ENCODE assay signal across 17 cellular contexts in the genomic region with DNA sequence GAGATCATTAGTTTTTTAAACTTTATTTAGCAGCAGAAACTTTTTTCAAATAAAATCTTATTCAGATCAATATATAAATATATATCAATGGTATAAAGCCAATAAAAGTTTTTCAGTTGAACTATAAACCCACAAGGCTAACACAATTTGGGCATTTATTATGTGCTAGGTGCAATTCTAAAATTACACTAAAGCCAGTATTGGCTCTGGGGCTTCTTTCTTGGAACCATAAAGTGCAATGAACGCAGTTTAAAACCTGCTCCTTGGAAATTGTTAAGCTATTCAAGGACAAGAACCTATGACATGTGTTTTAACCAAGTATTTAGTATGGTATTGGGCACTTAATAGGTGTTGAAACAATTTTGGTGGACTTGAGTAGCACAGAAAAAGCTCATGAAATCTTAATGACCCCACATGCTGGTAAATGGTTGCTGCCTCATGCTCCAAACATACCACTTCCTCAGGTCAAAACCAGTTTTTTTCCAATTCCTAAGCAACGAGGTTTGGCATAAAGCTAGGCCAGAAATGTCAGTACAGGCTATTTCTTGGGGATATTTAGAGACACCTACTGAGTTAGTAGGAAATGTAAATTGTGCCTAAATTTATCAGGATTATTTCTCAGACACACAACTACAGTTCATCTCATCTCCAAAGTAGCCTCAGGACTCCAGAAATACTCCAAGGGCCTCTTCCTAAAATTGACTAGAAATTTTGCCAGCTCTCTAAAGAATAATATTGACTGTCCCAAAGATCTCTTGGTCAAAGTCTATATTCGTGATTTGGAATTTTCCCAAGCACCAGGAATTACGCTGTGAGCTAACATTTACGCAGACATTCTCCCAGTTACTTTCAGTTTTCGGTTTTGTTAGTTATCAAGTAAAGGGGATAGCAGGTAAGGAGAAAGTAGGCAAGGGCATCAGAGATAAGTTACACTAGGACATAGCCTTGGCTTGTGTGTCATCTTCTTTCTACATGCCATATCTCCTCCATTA.
DNase-seq lines count a peak whose midpoint lies in the region; ATAC-seq, FAIRE-seq and TF ChIP-seq lines count a peak whose summit lies in the region.
"Had no signal": no experiment of that assay in that cellular context is flagged by ENCODE, and none has a peak within 500 bp of the region (broad histone marks: within the 10 kb centered on the region; RNA-seq: fewer than 3 reads in every experiment).

No MANE protein-coding gene starts in this region.

- TF ChIP-seq EP300 in HepG2 (IDR thresholded peaks at IDR 0.05; ENCODE audit: low read depth in 2 of 2, low read length in 2 of 2) (peak in 1 of 2 experiments; percentile 74; a peak in 2 of 4 replicates), HepG2 (CRISPR knock-in tag; IDR thresholded peaks at IDR 0.05; ENCODE audit: borderline replicate concordance) (no peak)

- H3K4me3 Mint-ChIP-seq in Calu3 (ENCODE audit: low read depth, unreplicated experiment), result no peak overlapping the region
- H3K4me3 Mint-ChIP-seq: CD8-positive, alpha-beta memory T cell had no signal

- no peak for TF ChIP-seq CTCF in colonic mucosa (IDR thresholded peaks at IDR 0.05)
- TF ChIP-seq CTCF in HepG2 (CRISPR knock-in tag; IDR thresholded peaks at IDR 0.05), result no peak
- TF ChIP-seq CTCF in pancreas (IDR thresholded peaks at IDR 0.05), result no peak
- TF ChIP-seq CTCF in Calu3 (IDR thresholded peaks at IDR 0.05; ENCODE audit: unreplicated experiment), result no peak

- POLR2A ChIA-PET in HepG2 (lab: Yijun Ruan, JAX), result interaction anchor here (0.6 to 1.8 kb wide), 11 partner anchors 9 to 163 kb away, joined by 3 to 10 read pairs (median 4); no protein-coding TSS in a partner anchor

- no peaks in the 10 kb centered on the region for H3K9me3 Mint-ChIP-seq in Calu3 (ENCODE audit: low read depth, unreplicated experiment)

- peak overlapping the region; percentile 45 for H3K27ac ChIP-seq in colonic mucosa
- peak overlapping the region; percentile 74 for H3K27ac ChIP-seq in HepG2 (ENCODE audit: extremely low read length, insufficient read depth, low read length)
- peak overlapping the region in 2 of 4 donors; percentile 7 to 64 for H3K27ac ChIP-seq in pancreas
- H3K27ac ChIP-seq: 22Rv1, BLaER1 had no signal

- H4K20me1 ChIP-seq in HepG2 (ENCODE audit: insufficient read depth, low read length), result no peaks in the 10 kb centered on the region
- H4K20me1 ChIP-seq: BLaER1 had no signal

- peak; percentile 96 for ATAC-seq in HepG2
- ATAC-seq in pancreas, result peak; percentile 69 to 83 (median 80)
- no peak for ATAC-seq in HG03439 (IDR thresholded peaks at IDR 0.05; ENCODE audit: unreplicated experiment)
- ATAC-seq: GM12878 had no signal

- no peaks in the 10 kb centered on the region for H3K4me1 Mint-ChIP-seq in Calu3 (ENCODE audit: low read depth, unreplicated experiment)
- H3K4me1 Mint-ChIP-seq: CD8-positive, alpha-beta memory T cell had no signal

- H3K9ac ChIP-seq in colonic mucosa (ENCODE audit: low read depth in 2 of 2, low read length in 2 of 2) (peak overlapping the region in 1 of 2 donors; percentile 40), HepG2 (ENCODE audit: insufficient read depth, low read depth, low read length) (peak overlapping the region; percentile 62)
- H3K9ac ChIP-seq: BLaER1 had no signal

- H2AFZ ChIP-seq in HepG2 (ENCODE audit: low read length), result peak overlapping the region; percentile 93

- FAIRE-seq in G401.6 (lab: Jason Lieb, UNC), result peak; percentile 50
- FAIRE-seq in HepG2 (lab: Jason Lieb, UNC), result peak; percentile 77
- FAIRE-seq in pancreas (lab: Jason Lieb, UNC), result no peak
- FAIRE-seq: GM12878, GM18507 had no signal

- in situ Hi-C loops in HepG2 (cut with HindIII; ENCODE audit: extremely low pct_ligation_motif_present, low pct_unique_long_range_greater_than_20kb), result no loop called here

- no peaks in the 10 kb centered on the region for H3K27me3 Mint-ChIP-seq in Calu3 (ENCODE audit: unreplicated experiment)

- no peak for TF ChIP-seq POLR2A in HepG2 (IDR thresholded peaks at IDR 0.05; ENCODE audit: insufficient read depth in 1 of 2, low read depth in 2 of 2, low read length in 2 of 2)

- no peak overlapping the region for H3K4me3 ChIP-seq in colonic mucosa
- H3K4me3 ChIP-seq in HepG2 (replicated peaks in 1 of 3; ENCODE audit: insufficient read depth in 1 of 3, low read depth in 2 of 3, low read length in 3 of 3), result peak overlapping the region; percentile 23 to 51 (median 25); a peak in 5 of 6 replicates
- no peak overlapping the region for H3K4me3 ChIP-seq in pancreas
- no peak overlapping the region for H3K4me3 ChIP-seq in MG63
- H3K4me3 ChIP-seq: BLaER1, GM12878 had no signal

- H3K36me3 Mint-ChIP-seq in Calu3 (ENCODE audit: insufficient read depth, unreplicated experiment), result no peaks in the 10 kb centered on the region
- H3K36me3 Mint-ChIP-seq: CD8-positive, alpha-beta memory T cell had no signal

- no peak overlapping the region for H3K27ac Mint-ChIP-seq in Calu3 (ENCODE audit: unreplicated experiment)
- H3K27ac Mint-ChIP-seq: CD8-positive, alpha-beta memory T cell had no signal

- intact Hi-C loops in colonic mucosa (cut with DNase I), result no loop called here
- intact Hi-C loops in HepG2 (cut with micrococcal nuclease; ENCODE audit: unreplicated experiment), result loop anchor here (5.0 kb wide), 1 partner anchor 42 kb away; no protein-coding TSS in a partner anchor
- intact Hi-C loops in pancreas (cut with DNase I), result no loop called here
- intact Hi-C loops in Calu3 (cut with micrococcal nuclease; ENCODE audit: unreplicated experiment), result no loop called here

- H3K9me3 ChIP-seq in colonic mucosa (no peaks in the 10 kb centered on the region), HepG2 (ENCODE audit: low read length) (no peaks in the 10 kb centered on the region), pancreas (no peaks in the 10 kb centered on the region), MG63 (no peaks in the 10 kb centered on the region)
- H3K9me3 ChIP-seq: BLaER1 had no signal

- peak overlapping the region; percentile 78 for H3K4me2 ChIP-seq in HepG2 (ENCODE audit: low read depth, low read length)
- H3K4me2 ChIP-seq: BLaER1 had no signal

- CTCF ChIA-PET in HepG2 (lab: Yijun Ruan, JAX; ENCODE audit: low intra/inter-chr PET ratio, low total read pairs) (no interaction called here), Calu3 (lab: Charles Lee) (no interaction called here)

- H3K79me2 ChIP-seq in HepG2 (ENCODE audit: insufficient read depth, low read length), result no peaks in the 10 kb centered on the region

- no peak for TF ChIP-seq RAD21 in HepG2 (CRISPR knock-in tag; IDR thresholded peaks at IDR 0.05)

- DNase-seq in colonic mucosa, result no peak
- DNase-seq in HepG2 (ENCODE audit: low spot score), result peak; percentile 84
- no peak for DNase-seq in pancreas
- DNase-seq in Calu3, result no peak
- DNase-seq in HUDEP-2 (lab: John Stamatoyannopoulos, UW; ENCODE audit: unreplicated experiment in 76 of 76), result no peak
- no peak for DNase-seq in MG63
- DNase-seq: AML-193; Caco-2; CD8-positive, alpha-beta memory T cell; DMS53; HCEC 1CT had no signal

- 27% methylated on average over 6 of the region's 6 CpGs for WGBS in HepG2 (ENCODE audit: low lambda C conversion rate)
- WGBS in pancreas, 2 donors, result 47 to 49% methylated on average over 6 of the region's 6 CpGs

- H3K36me3 ChIP-seq in colonic mucosa (no peaks in the 10 kb centered on the region), HepG2 (replicated peaks in 1 of 2; ENCODE audit: control insufficient read depth in 1 of 2, insufficient read depth in 2 of 2, low read length in 2 of 2) (no peaks in the 10 kb centered on the region), pancreas (no peaks in the 10 kb centered on the region), MG63 (no peaks in the 10 kb centered on the region)
- H3K36me3 ChIP-seq: BLaER1 had no signal

- no peaks in the 10 kb centered on the region for H3K27me3 ChIP-seq in colonic mucosa
- H3K27me3 ChIP-seq in HepG2 (ENCODE audit: control insufficient read depth in 1 of 2, insufficient read depth in 2 of 2, low read length in 2 of 2), result no peaks in the 10 kb centered on the region
- H3K27me3 ChIP-seq in pancreas, result no peaks in the 10 kb centered on the region
- H3K27me3 ChIP-seq in MG63, result no peaks in the 10 kb centered on the region
- H3K27me3 ChIP-seq: BLaER1 had no signal

- H3K4me1 ChIP-seq in colonic mucosa (no peaks in the 10 kb centered on the region), HepG2 (ENCODE audit: insufficient read depth, low read length) (peaks cover 21% of the 10 kb centered on the region), pancreas (peaks cover 0 to 6% (median 3%) of the 10 kb centered on the region in 3 donors)
- H3K4me1 ChIP-seq: BLaER1, Caco-2 had no signal

- no TSS peak for BruUV-seq in HepG2 (replicated peaks; lab: Mats Ljungman, UMichigan)
- no TSS peak for BruUV-seq in Calu3 (replicated peaks; lab: Mats Ljungman, UMichigan)

TF ChIP-seq in HepG2, 621 proteins besides CTCF, POLR2A, EP300 and RAD21 (continues in another document):
- TF ChIP-seq YEATS4 (CRISPR knock-in tag; IDR thresholded peaks at IDR 0.05; ENCODE audit: borderline replicate concordance) (peak; percentile 65; the same call in 1 of the 2 replicates), ASH2L (IDR thresholded peaks at IDR 0.05; ENCODE audit: insufficient read length, low read depth, low read length) (peak; percentile 71), YY1 (IDR thresholded peaks at IDR 0.05; ENCODE audit: insufficient read depth, insufficient replicate concordance, low read depth, low read length) (no peak), IRF2 (CRISPR knock-in tag; IDR thresholded peaks at IDR 0.05) (peak; percentile 64; the same call in 1 of the 2 replicates), ISL2 (CRISPR knock-in tag; IDR thresholded peaks at IDR 0.05) (peak; percentile 64), ADNP (CRISPR knock-in tag; IDR thresholded peaks at IDR 0.05) (no peak), MIXL1 (CRISPR knock-in tag; IDR thresholded peaks at IDR 0.05) (peak; percentile 4; the same call in 1 of the 2 replicates), KMT2A (CRISPR knock-in tag; IDR thresholded peaks at IDR 0.05) (peak; percentile 60; the same call in 1 of the 2 replicates), PHF21A (CRISPR knock-in tag; IDR thresholded peaks at IDR 0.05) (peak; percentile 65; the same call in 1 of the 2 replicates)
- TF ChIP-seq, protein P1, sequence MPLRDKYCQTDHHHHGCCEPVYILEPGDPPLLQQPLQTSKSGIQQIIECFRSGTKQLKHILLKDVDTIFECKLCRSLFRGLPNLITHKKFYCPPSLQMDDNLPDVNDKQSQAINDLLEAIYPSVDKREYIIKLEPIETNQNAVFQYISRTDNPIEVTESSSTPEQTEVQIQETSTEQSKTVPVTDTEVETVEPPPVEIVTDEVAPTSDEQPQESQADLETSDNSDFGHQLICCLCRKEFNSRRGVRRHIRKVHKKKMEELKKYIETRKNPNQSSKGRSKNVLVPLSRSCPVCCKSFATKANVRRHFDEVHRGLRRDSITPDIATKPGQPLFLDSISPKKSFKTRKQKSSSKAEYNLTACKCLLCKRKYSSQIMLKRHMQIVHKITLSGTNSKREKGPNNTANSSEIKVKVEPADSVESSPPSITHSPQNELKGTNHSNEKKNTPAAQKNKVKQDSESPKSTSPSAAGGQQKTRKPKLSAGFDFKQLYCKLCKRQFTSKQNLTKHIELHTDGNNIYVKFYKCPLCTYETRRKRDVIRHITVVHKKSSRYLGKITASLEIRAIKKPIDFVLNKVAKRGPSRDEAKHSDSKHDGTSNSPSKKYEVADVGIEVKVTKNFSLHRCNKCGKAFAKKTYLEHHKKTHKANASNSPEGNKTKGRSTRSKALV (CRISPR knock-in tag; IDR thresholded peaks at IDR 0.05), result 0 out of 2 replicates have a peak, but pooled peaks have one; percentile 68

Comparison
In these comparisons a context has a peak if more than half of its experiments do, and no peak if none do; other contexts are left out.
1. H3K4me3 ChIP-seq: peak in HepG2 (3 of 3); none in colonic mucosa (single experiment), pancreas (0 of 4) and MG63 (single experiment).